8 cellular contexts compared by ENCODE assay signal in the genomic region with DNA sequence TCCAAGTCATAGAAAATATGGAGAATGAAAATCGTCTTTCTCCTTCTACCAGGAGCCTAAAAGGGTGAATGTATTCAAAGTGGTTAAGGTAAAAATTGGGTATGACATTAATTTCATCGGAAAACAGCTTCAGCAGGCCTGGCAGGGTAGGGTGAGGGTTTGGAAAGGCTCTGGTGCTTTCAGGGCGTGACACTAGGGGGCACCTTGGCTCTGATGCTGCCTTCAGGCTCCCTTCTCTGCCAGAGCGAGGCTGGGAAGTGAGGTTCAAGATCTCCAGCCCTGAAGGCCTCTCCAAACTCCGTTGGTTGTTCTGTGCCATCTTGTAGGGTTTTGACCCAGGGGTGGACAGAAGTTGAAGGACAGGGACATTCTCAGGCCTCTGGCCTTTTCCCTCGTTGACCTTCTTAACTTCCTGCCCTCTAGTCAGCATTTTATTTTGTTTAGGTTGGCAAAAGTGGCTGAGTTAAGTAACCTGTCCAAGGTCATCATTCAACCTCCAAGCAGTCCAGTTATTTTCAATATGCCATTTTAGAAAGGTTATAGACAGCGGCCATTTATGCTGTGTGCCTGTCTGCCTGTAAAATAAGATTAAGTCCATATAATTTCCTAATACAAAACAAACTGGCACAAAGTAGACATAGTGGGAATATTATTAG. TPM values are rescaled to one million over a fixed set of nuclear protein-coding genes. Genes with fewer than 3 reads are reported as not detected.
DNase-seq lines count a peak whose midpoint lies in the region; ATAC-seq and TF ChIP-seq lines count a peak whose summit lies in the region.

No MANE protein-coding gene starts in this region.

- no peak overlapping the region for H3K27ac Mint-ChIP-seq in activated CD4-positive, alpha-beta T cell treated with anti-CD3 and anti-CD28 coated beads, Interleukin-2, amount 10 ng/mL, durations not matched to agents 7 days and 5 days
- H3K27ac Mint-ChIP-seq in neural crest cell (ENCODE audit: unreplicated experiment) = no peak overlapping the region

- no peak overlapping the region for H3K4me3 Mint-ChIP-seq in activated CD4-positive, alpha-beta T cell treated with anti-CD3 and anti-CD28 coated beads, Interleukin-2, amount 10 ng/mL, durations not matched to agents 7 days and 5 days
- H3K4me3 Mint-ChIP-seq in neural crest cell = no peak overlapping the region

- no peak for TF ChIP-seq POLR2A in gastroesophageal sphincter (IDR thresholded peaks at IDR 0.05)

- no peaks in the 10 kb centered on the region for H3K36me3 Mint-ChIP-seq in activated CD4-positive, alpha-beta T cell treated with anti-CD3 and anti-CD28 coated beads, Interleukin-2, amount 10 ng/mL, durations not matched to agents 7 days and 5 days (ENCODE audit: low read depth)
- H3K36me3 Mint-ChIP-seq in neural crest cell (ENCODE audit: low read depth) = no peaks in the 10 kb centered on the region

- 84 to 93% methylated on average over 3 to 7 of the region's 7 CpGs for WGBS in gastroesophageal sphincter (ENCODE audit: low coverage in 1 of 2), 2 donors

- H3K36me3 ChIP-seq in gastroesophageal sphincter = no peaks in the 10 kb centered on the region

- TF ChIP-seq CTCF in neural crest cell (conservative IDR thresholded peaks at IDR 0.05) (peak; percentile 28), gastroesophageal sphincter (IDR thresholded peaks at IDR 0.05) (no peak)

- H3K9me3 Mint-ChIP-seq in activated CD4-positive, alpha-beta T cell treated with anti-CD3 and anti-CD28 coated beads, Interleukin-2, amount 10 ng/mL, durations not matched to agents 7 days and 5 days = no peaks in the 10 kb centered on the region
- no peaks in the 10 kb centered on the region for H3K9me3 Mint-ChIP-seq in neural crest cell

- H3K4me1 Mint-ChIP-seq in activated CD4-positive, alpha-beta T cell treated with anti-CD3 and anti-CD28 coated beads, Interleukin-2, amount 10 ng/mL, durations not matched to agents 7 days and 5 days = peaks cover 9% of the 10 kb centered on the region
- H3K4me1 Mint-ChIP-seq in neural crest cell = no peaks in the 10 kb centered on the region

- H3K9me3 ChIP-seq in gastroesophageal sphincter = no peaks in the 10 kb centered on the region

- CTCF ChIA-PET in activated CD4-positive, alpha-beta T cell treated with anti-CD3 and anti-CD28 coated beads, Interleukin-2, amount 10 ng/mL, durations not matched to agents 7 days and 5 days (lab: Charles Lee) = no interaction called here

- no peak overlapping the region for H3K4me3 ChIP-seq in gastroesophageal sphincter

- ATAC-seq in gastroesophageal sphincter = no peak

- no peak for TF ChIP-seq EP300 in gastroesophageal sphincter (IDR thresholded peaks at IDR 0.05)

- H3K27ac ChIP-seq in gastroesophageal sphincter = no peak overlapping the region

- POLR2A ChIA-PET in activated CD4-positive, alpha-beta T cell treated with anti-CD3 and anti-CD28 coated beads, Interleukin-2, amount 10 ng/mL, durations not matched to agents 7 days and 5 days (lab: Charles Lee) = no interaction called here

- peaks cover 7% of the 10 kb centered on the region for H3K27me3 Mint-ChIP-seq in activated CD4-positive, alpha-beta T cell treated with anti-CD3 and anti-CD28 coated beads, Interleukin-2, amount 10 ng/mL, durations not matched to agents 7 days and 5 days
- H3K27me3 Mint-ChIP-seq in neural crest cell (ENCODE audit: low read depth) = no peaks in the 10 kb centered on the region

- no peaks in the 10 kb centered on the region for H3K27me3 ChIP-seq in gastroesophageal sphincter

- DNase-seq in NCI-H748 (lab: John Stamatoyannopoulos, UW; ENCODE audit: unreplicated experiment) = peak; percentile 9
- DNase-seq in NCI-H748 treated with DMSO at 0.1 percent for 48 hours (lab: John Stamatoyannopoulos, UW) = no peak
- DNase-seq in HuH-7 (ENCODE audit: low spot score) = peak; percentile 56
- peak; percentile 11 for DNase-seq in activated CD4-positive, alpha-beta T cell treated with anti-CD3 and anti-CD28 coated beads, Interleukin-2, amount 10 ng/mL, durations not matched to agents 7 days and 5 days
- DNase-seq in neural crest cell (ENCODE audit: low read depth, low spot score) = no peak
- no peak for DNase-seq in ecto neural progenitor cell (ENCODE audit: low spot score)
- no peak for DNase-seq in SK-N-DZ (ENCODE audit: low spot score)

- H3K4me1 ChIP-seq in gastroesophageal sphincter = no peaks in the 10 kb centered on the region

RNA-seq across cellular contexts. Expression of a gene that starts 40.3 kb away (rescaled TPM):
- 1 to 10 TPM in 1 of 2 experiments, under 1 TPM in 1; 0.96 to 1.2 TPM for total RNA-seq in activated CD4-positive, alpha-beta T cell treated with anti-CD3 and anti-CD28 coated beads, Interleukin-2, amount 10 ng/mL, durations not matched to agents 7 days and 5 days
- 7.4 and 8.1 TPM in 2 replicates for total RNA-seq in neural crest cell
- total RNA-seq in gastroesophageal sphincter = 1 to 10 TPM in 2 of 4 donors, under 1 TPM in 2; 0.62 to 1.5 (median 1.1) TPM
- 4.0 and 7.0 TPM in 2 replicates for polyA plus RNA-seq in SK-N-DZ (2014; cell fraction: cytosol; rRNA removed)
- polyA plus RNA-seq in SK-N-DZ (2014; cell fraction: nucleus; rRNA removed) = 19.2 and 20.1 TPM in 2 replicates

Comparison
In these comparisons a context has a peak if more than half of its experiments do, and no peak if none do; other contexts are left out.
1. DNase-seq: peak in NCI-H748 (single experiment), HuH-7 (single experiment) and activated CD4-positive, alpha-beta T cell treated with anti-CD3 and anti-CD28 coated beads, Interleukin-2, amount 10 ng/mL, durations not matched to agents 7 days and 5 days (single experiment); none in NCI-H748 treated with DMSO at 0.1 percent for 48 hours (single experiment), neural crest cell (single experiment), ecto neural progenitor cell (single experiment) and SK-N-DZ (single experiment).